In the genomic region with DNA sequence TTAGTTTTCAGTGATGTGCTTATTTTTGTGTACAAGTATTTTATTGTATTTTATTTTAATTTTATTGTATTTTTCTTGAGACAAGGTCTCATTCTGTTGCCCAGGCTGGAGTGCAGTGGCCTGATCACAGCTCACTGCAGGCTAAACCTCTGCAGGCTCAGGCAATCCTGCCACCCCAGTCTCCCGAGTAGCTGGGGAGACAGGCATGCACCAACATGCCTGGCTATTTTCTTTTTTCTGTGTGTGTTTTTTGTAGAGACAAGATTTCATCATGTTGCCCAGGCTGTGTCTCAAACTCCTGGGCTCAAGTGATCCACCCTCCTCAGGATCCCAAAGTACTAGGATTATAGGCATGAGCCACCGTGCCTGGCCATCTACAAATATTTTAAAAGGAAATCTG, we compare ENCODE assay signal across 14 cellular contexts.
"Had no signal": no experiment of that assay in that cellular context is flagged by ENCODE, and none has a peak within 500 bp of the region (broad histone marks: within the 10 kb centered on the region; RNA-seq: fewer than 3 reads in every experiment).

No MANE protein-coding gene starts in this region.

- DNase-seq: activated CD4-positive, alpha-beta T cell treated with anti-CD3 and anti-CD28 coated beads, Interleukin-2, amount 10 ng/mL, durations not matched to agents 7 days and 5 days; activated CD4-positive, CD25-positive, alpha-beta regulatory T cell; activated gamma-delta T cell treated with Interleukin-2 at 50 U/mL for 16 hours; activated naive CD8-positive, alpha-beta T cell treated with anti-CD3 and anti-CD28 coated beads for 36 hours; amygdala; dermis blood vessel endothelial cell; effector memory CD8-positive, alpha-beta T cell; gastrocnemius medialis; heart left ventricle; left cardiac atrium; lower lobe of right lung; ovary; stimulated activated CD4-positive, alpha-beta T cell treated with anti-CD3 and anti-CD28 coated beads, Interleukin-12 subunit alpha, Interleukin-12 subunit beta, amount 100 ng/mL, for 4 hours; stimulated activated CD4-positive, alpha-beta T cell treated with anti-CD3 and anti-CD28 coated beads, Interleukin-2, amount 100 ng/mL, for 24 hours had no signal

- H3K4me3 ChIP-seq: gastrocnemius medialis, heart left ventricle, lower lobe of right lung, ovary had no signal

- H3K36me3 ChIP-seq: gastrocnemius medialis, heart left ventricle, lower lobe of right lung, ovary had no signal

- ATAC-seq: effector memory CD8-positive, alpha-beta T cell; gastrocnemius medialis; heart left ventricle; left cardiac atrium; lower lobe of right lung had no signal

- H3K27me3 ChIP-seq: gastrocnemius medialis, heart left ventricle, ovary had no signal

- H3K4me1 ChIP-seq: gastrocnemius medialis, heart left ventricle, lower lobe of right lung had no signal

- H3K9me3 ChIP-seq: gastrocnemius medialis, ovary had no signal

- H3K27ac ChIP-seq: gastrocnemius medialis, heart left ventricle, lower lobe of right lung, ovary had no signal
